In genomic region chr2:186641132-186641806, GRCh38 we compare ENCODE assay signal across 12 cellular contexts. TPM values are rescaled to one million over a fixed set of nuclear protein-coding genes. Genes with fewer than 3 reads are reported as not detected.
DNase-seq lines count a peak whose midpoint lies in the region; ATAC-seq, FAIRE-seq and TF ChIP-seq lines count a peak whose summit lies in the region.
"Had no signal": no experiment of that assay in that cellular context is flagged by ENCODE, and none has a peak within 500 bp of the region (broad histone marks: within the 10 kb centered on the region; RNA-seq: fewer than 3 reads in every experiment).

No MANE protein-coding gene starts in this region.

- no peaks in the 10 kb centered on the region for H3K27me3 Mint-ChIP-seq in chondrocyte (ENCODE audit: low read depth)

- peak; percentile 35 for ATAC-seq in GM21390 (IDR thresholded peaks at IDR 0.05; ENCODE audit: unreplicated experiment)
- ATAC-seq in HG03354 (IDR thresholded peaks at IDR 0.05; ENCODE audit: poor library complexity, severe bottlenecking, unreplicated experiment) = peak; percentile 15
- ATAC-seq in omental fat pad (ENCODE audit: low FRiP score) = no peak

- TF ChIP-seq CTCF in chondrocyte (IDR thresholded peaks at IDR 0.05) (no peak), ascending aorta (IDR thresholded peaks at IDR 0.05) (no peak), omental fat pad (IDR thresholded peaks at IDR 0.05) (no peak)

- intact Hi-C loops in ascending aorta (cut with DNase I) = loop anchor here (1.0 to 5.0 kb wide), 3 partner anchors 54 to 154 kb away; partner anchors contain the start of gene ZC3H15

- peaks cover 40% of the 10 kb centered on the region for H3K4me1 Mint-ChIP-seq in chondrocyte (ENCODE audit: low read depth)

- no peaks in the 10 kb centered on the region for H3K27me3 ChIP-seq in ascending aorta
- H3K27me3 ChIP-seq: right atrium auricular region had no signal

- no peak overlapping the region for H3K4me3 ChIP-seq in ascending aorta
- H3K4me3 ChIP-seq: right atrium auricular region had no signal

- H3K9me3 ChIP-seq in ascending aorta = no peaks in the 10 kb centered on the region
- H3K9me3 ChIP-seq: right atrium auricular region had no signal

- H3K4me1 ChIP-seq in ascending aorta = no peaks in the 10 kb centered on the region
- H3K4me1 ChIP-seq: right atrium auricular region had no signal

- no peaks in the 10 kb centered on the region for H3K9me3 Mint-ChIP-seq in chondrocyte (ENCODE audit: low read depth)
- H3K9me3 Mint-ChIP-seq: HFFc6; T-helper 1 cell treated with Interleukin-12 subunit alpha and Interleukin-12 subunit beta and Interleukin-4 antibody, amounts not matched to agents 30 μg/mL and 1 μg/mL, for 36 hours had no signal

- DNase-seq in GM18507 (ENCODE audit: extremely low spot score, insufficient read length, low read depth) = no peak
- no peak for DNase-seq in chondrocyte (ENCODE audit: low spot score)
- no peak for DNase-seq in ascending aorta (ENCODE audit: low spot score in 2 of 2)
- DNase-seq in HPDE6-E6E7 (ENCODE audit: extremely low spot score) = no peak
- DNase-seq in omental fat pad (ENCODE audit: low spot score) = no peak
- no peak for DNase-seq in NCI-H2227 (lab: John Stamatoyannopoulos, UW; ENCODE audit: unreplicated experiment)

- peak overlapping the region; percentile 60 for H3K27ac Mint-ChIP-seq in chondrocyte (ENCODE audit: unreplicated experiment)
- H3K27ac Mint-ChIP-seq: HFFc6; T-helper 1 cell treated with Interleukin-12 subunit alpha and Interleukin-12 subunit beta and Interleukin-4 antibody, amounts not matched to agents 30 μg/mL and 1 μg/mL, for 36 hours had no signal

- peak overlapping the region in 1 of 2 donors; percentile 24 for H3K27ac ChIP-seq in ascending aorta
- H3K27ac ChIP-seq: C4-2B, right atrium auricular region had no signal

- peak; percentile 56 for FAIRE-seq in GM18507 (lab: Jason Lieb, UNC)

- H3K36me3 Mint-ChIP-seq in chondrocyte (ENCODE audit: low read depth) = peaks cover 30% of the 10 kb centered on the region

- H3K36me3 ChIP-seq in ascending aorta = peaks cover 12 to 48% of the 10 kb centered on the region in 2 donors

- H3K4me3 Mint-ChIP-seq in chondrocyte (ENCODE audit: unreplicated experiment) = no peak overlapping the region
- H3K4me3 Mint-ChIP-seq: HFFc6; T-helper 1 cell treated with Interleukin-12 subunit alpha and Interleukin-12 subunit beta and Interleukin-4 antibody, amounts not matched to agents 30 μg/mL and 1 μg/mL, for 36 hours had no signal

RNA-seq across cellular contexts. Expression of gene ITGAV, which starts 51.4 kb away (rescaled TPM):
- total RNA-seq in chondrocyte (289 to 452 TPM (median 442 TPM) in 3 replicates), ascending aorta (115 TPM), omental fat pad (100 to 1,000 TPM in 2 of 4 donors, 10 to 100 TPM in 2; 81.3 to 155 (median 111) TPM)

RNA-seq across cellular contexts. Expression of gene FAM171B, which starts 52.6 kb away (rescaled TPM):
- total RNA-seq in chondrocyte (20.2 to 27.4 TPM (median 20.5 TPM) in 3 replicates), ascending aorta (4.7 TPM), omental fat pad (10 to 100 TPM in 1 of 4 donors, 1 to 10 TPM in 3; 6.0 to 10.8 (median 8.5) TPM)
